Comparison of ENCODE assay signal across 8 cellular contexts in genomic region chr17:2853111-2853721, GRCh38. TPM values are rescaled to one million over a fixed set of nuclear protein-coding genes. Genes with fewer than 3 reads are reported as not detected.
DNase-seq lines count a peak whose midpoint lies in the region; ATAC-seq and TF ChIP-seq lines count a peak whose summit lies in the region.

No MANE protein-coding gene starts in this region.

- H3K4me3 ChIP-seq in AG10803 (ENCODE audit: low read length): peak overlapping the region; percentile 31
- peak overlapping the region; percentile 48 for H3K4me3 ChIP-seq in Jurkat, Clone E6-1 (ENCODE audit: low read length)
- peak overlapping the region; percentile 43 for H3K4me3 ChIP-seq in fibroblast of villous mesenchyme (ENCODE audit: low read depth, low read length)
- no peak overlapping the region for H3K4me3 ChIP-seq in neuron (ENCODE audit: low read length)

- no peak for ATAC-seq in GM21381 (IDR thresholded peaks at IDR 0.05; ENCODE audit: unreplicated experiment)

- no peaks in the 10 kb centered on the region for H3K9me3 ChIP-seq in neuron (ENCODE audit: low read length)

- peaks cover 66% of the 10 kb centered on the region for H3K27me3 ChIP-seq in neuron (ENCODE audit: insufficient read depth, low read length)

- no peaks in the 10 kb centered on the region for H3K36me3 ChIP-seq in neuron (ENCODE audit: insufficient read depth, low read length)

- TF ChIP-seq CTCF in AG10803 (conservative IDR thresholded peaks at IDR 0.05; ENCODE audit: low read length) (no peak), fibroblast of villous mesenchyme (IDR thresholded peaks at IDR 0.05; ENCODE audit: insufficient read depth, low read depth, low read length) (no peak)

- DNase-seq in AG10803 (ENCODE audit: low read depth): peak; percentile 33
- DNase-seq in Jurkat, Clone E6-1 (ENCODE audit: low read depth, low spot score): no peak
- DNase-seq in activated T-helper 1 cell treated with Interleukin-2 at 50 U/mL for 16 hours (ENCODE audit: low read depth): peak; percentile 7
- DNase-seq in fibroblast of villous mesenchyme (ENCODE audit: low read depth): peak; percentile 49
- DNase-seq in DMS153 (lab: John Stamatoyannopoulos, UW): no peak
- DNase-seq in SHP77 treated with DMSO at 0.1 percent for 48 hours (lab: John Stamatoyannopoulos, UW): no peak

- peak overlapping the region; percentile 75 for H2AFZ ChIP-seq in neuron (ENCODE audit: low read depth, low read length)

- H3K4me1 ChIP-seq in neuron (ENCODE audit: insufficient read depth, low read length): no peaks in the 10 kb centered on the region

RNA-seq across cellular contexts. Expression of gene RAP1GAP2, which starts 57.0 kb away (rescaled TPM):
- 8.0 TPM for polyA plus RNA-seq in Jurkat, Clone E6-1 (2012; ENCODE audit: insufficient read depth, insufficient read length)
- total RNA-seq in fibroblast of villous mesenchyme: 3.9 and 5.2 TPM in 2 replicates

Comparison
In these comparisons a context has a peak if more than half of its experiments do, and no peak if none do; other contexts are left out.
1. DNase-seq: peak in AG10803 (single experiment), activated T-helper 1 cell treated with Interleukin-2 at 50 U/mL for 16 hours (single experiment) and fibroblast of villous mesenchyme (single experiment); none in Jurkat, Clone E6-1 (single experiment), DMS153 (single experiment) and SHP77 treated with DMSO at 0.1 percent for 48 hours (single experiment).